ENCODE assay signal across 8 cellular contexts in genomic region chr16:89658221-89658879, GRCh38. TPM values are rescaled to one million over a fixed set of nuclear protein-coding genes. Genes with fewer than 3 reads are reported as not detected.
DNase-seq lines count a peak whose midpoint lies in the region; ATAC-seq and TF ChIP-seq lines count a peak whose summit lies in the region.

No MANE protein-coding gene starts in this region.

- ATAC-seq in GM21381 (IDR thresholded peaks at IDR 0.05; ENCODE audit: unreplicated experiment) = no peak

- H3K4me3 ChIP-seq in HUES64 (ENCODE audit: low read length) (peak overlapping the region; percentile 95), adipocyte (ENCODE audit: low read length) (peak overlapping the region; percentile 99), iPS-20b (ENCODE audit: low read length) (peak overlapping the region; percentile 99)

- H3K36me3 Mint-ChIP-seq in stimulated activated naive CD8-positive, alpha-beta T cell treated with anti-CD3 and anti-CD28 coated beads, Interleukin-15, Interleukin-2, amounts not matched to agents 100 ng/mL and 50 ng/mL, for 24 hours (ENCODE audit: low read depth) = peaks cover 33% of the 10 kb centered on the region

- no peak for TF ChIP-seq CTCF in GM10248 (IDR thresholded peaks at IDR 0.05; ENCODE audit: control extremely low read depth, extremely low read depth, low read depth, missing control alignments)

- peak; percentile 60 for DNase-seq in DMS53 (lab: John Stamatoyannopoulos, UW)
- DNase-seq in adipocyte (ENCODE audit: low read depth) = peak; percentile 57
- no peak for DNase-seq in SK-N-DZ (ENCODE audit: low spot score)
- no peak for DNase-seq in GM10248 (ENCODE audit: extremely low spot score)

- H3K27ac ChIP-seq in HUES64 (ENCODE audit: low read depth, low read length) = peak overlapping the region; percentile 38; the same call in 1 of the 2 replicates
- no peak overlapping the region for H3K27ac ChIP-seq in iPS-20b (ENCODE audit: low read length)

- H3K27ac Mint-ChIP-seq in stimulated activated naive CD8-positive, alpha-beta T cell treated with anti-CD3 and anti-CD28 coated beads, Interleukin-15, Interleukin-2, amounts not matched to agents 100 ng/mL and 50 ng/mL, for 24 hours = peak overlapping the region; percentile 87

- H3K9me3 ChIP-seq in HUES64 (ENCODE audit: insufficient read depth, low read depth, low read length) (no peaks in the 10 kb centered on the region), adipocyte (ENCODE audit: control insufficient read depth, low read length) (no peaks in the 10 kb centered on the region), iPS-20b (ENCODE audit: insufficient read depth, low read depth, low read length) (no peaks in the 10 kb centered on the region)

- POLR2A ChIA-PET in GM10248 (lab: Yijun Ruan, JAX) = interaction anchor here (0.6 kb wide), 1 partner anchor 25 kb away, joined by 4 read pairs; no protein-coding TSS in a partner anchor

- H3K4me1 Mint-ChIP-seq in stimulated activated naive CD8-positive, alpha-beta T cell treated with anti-CD3 and anti-CD28 coated beads, Interleukin-15, Interleukin-2, amounts not matched to agents 100 ng/mL and 50 ng/mL, for 24 hours (ENCODE audit: low read depth) = peaks cover 41% of the 10 kb centered on the region

- CTCF ChIA-PET in GM10248 (lab: Yijun Ruan, JAX) = interaction anchor here (0.8 to 2.2 kb wide), 6 partner anchors 10 to 43 kb away, joined by 3 to 8 read pairs (median 4); partner anchors contain the start of gene SPATA2L

- no peaks in the 10 kb centered on the region for H3K9me3 Mint-ChIP-seq in stimulated activated naive CD8-positive, alpha-beta T cell treated with anti-CD3 and anti-CD28 coated beads, Interleukin-15, Interleukin-2, amounts not matched to agents 100 ng/mL and 50 ng/mL, for 24 hours

- H3K9ac ChIP-seq in HUES64 (ENCODE audit: low read depth, low read length) = peak overlapping the region; percentile 89
- peak overlapping the region; percentile 96 for H3K9ac ChIP-seq in adipocyte (ENCODE audit: low read length)
- H3K9ac ChIP-seq in iPS-20b (ENCODE audit: low read depth, low read length) = peak overlapping the region; percentile 95

- no peaks in the 10 kb centered on the region for H3K27me3 ChIP-seq in HUES64 (ENCODE audit: insufficient read depth, low read length)
- H3K27me3 ChIP-seq in adipocyte (replicated peaks; ENCODE audit: control insufficient read depth, insufficient read depth, low read length) = no peaks in the 10 kb centered on the region
- H3K27me3 ChIP-seq in iPS-20b (ENCODE audit: insufficient read depth, low read length) = no peaks in the 10 kb centered on the region

- WGBS in HUES64 = 22% methylated on average over 27 of the region's 27 CpGs

- H3K36me3 ChIP-seq in HUES64 (ENCODE audit: insufficient read depth, low read length) (peaks cover 35% of the 10 kb centered on the region), adipocyte (ENCODE audit: control insufficient read depth, insufficient read depth, low read length, severe bottlenecking) (peaks cover 6% of the 10 kb centered on the region), iPS-20b (ENCODE audit: insufficient read depth, low read depth, low read length) (peaks cover 41% of the 10 kb centered on the region)

- H3K4me3 Mint-ChIP-seq in stimulated activated naive CD8-positive, alpha-beta T cell treated with anti-CD3 and anti-CD28 coated beads, Interleukin-15, Interleukin-2, amounts not matched to agents 100 ng/mL and 50 ng/mL, for 24 hours = peak overlapping the region; percentile 90

- H3K27me3 Mint-ChIP-seq in stimulated activated naive CD8-positive, alpha-beta T cell treated with anti-CD3 and anti-CD28 coated beads, Interleukin-15, Interleukin-2, amounts not matched to agents 100 ng/mL and 50 ng/mL, for 24 hours = no peaks in the 10 kb centered on the region

- no peaks in the 10 kb centered on the region for H3K4me1 ChIP-seq in HUES64 (ENCODE audit: insufficient read depth, low read length)
- H3K4me1 ChIP-seq in adipocyte (ENCODE audit: control insufficient read depth, insufficient read depth, low read length) = peaks cover 13% of the 10 kb centered on the region
- peaks cover 3% of the 10 kb centered on the region; the same call in 1 of the 2 replicates for H3K4me1 ChIP-seq in iPS-20b (ENCODE audit: insufficient read depth, low read length)

RNA-seq across cellular contexts. Expression of gene SPATA33, which starts 0.7 kb away (rescaled TPM):
- 14.7 TPM for polyA plus RNA-seq in HUES64 (2013, experiment 1 of 2)
- polyA plus RNA-seq in HUES64 (2013, experiment 2 of 2) = 18.6 TPM
- polyA plus RNA-seq in SK-N-DZ (2014; cell fraction: cytosol; rRNA removed) = 14.5 and 21.9 TPM in 2 replicates
- polyA plus RNA-seq in SK-N-DZ (2014; cell fraction: nucleus; rRNA removed) = 18.1 and 19.8 TPM in 2 replicates

RNA-seq across cellular contexts. Expression of gene CHMP1A, which starts 0.8 kb away (rescaled TPM):
- polyA plus RNA-seq in HUES64 (2013, experiment 1 of 2) = 42.9 TPM
- polyA plus RNA-seq in HUES64 (2013, experiment 2 of 2) = 41.2 TPM
- 119 and 120 TPM in 2 replicates for polyA plus RNA-seq in SK-N-DZ (2014; cell fraction: cytosol; rRNA removed)
- 140 and 162 TPM in 2 replicates for polyA plus RNA-seq in SK-N-DZ (2014; cell fraction: nucleus; rRNA removed)

RNA-seq across cellular contexts. Expression of gene CDK10, which starts 28.1 kb away (rescaled TPM):
- polyA plus RNA-seq in HUES64 (2013, experiment 1 of 2) = 48.4 TPM
- polyA plus RNA-seq in HUES64 (2013, experiment 2 of 2) = 54.0 TPM
- polyA plus RNA-seq in SK-N-DZ (2014; cell fraction: cytosol; rRNA removed) = 101 and 107 TPM in 2 replicates
- polyA plus RNA-seq in SK-N-DZ (2014; cell fraction: nucleus; rRNA removed) = 895 and 969 TPM in 2 replicates

RNA-seq across cellular contexts. Expression of gene SPATA2L, which starts 43.2 kb away (rescaled TPM):
- polyA plus RNA-seq in HUES64 (2013, experiment 1 of 2) = 5.8 TPM
- 5.8 TPM for polyA plus RNA-seq in HUES64 (2013, experiment 2 of 2)
- 12.8 and 13.3 TPM in 2 replicates for polyA plus RNA-seq in SK-N-DZ (2014; cell fraction: cytosol; rRNA removed)
- polyA plus RNA-seq in SK-N-DZ (2014; cell fraction: nucleus; rRNA removed) = 7.8 and 12.7 TPM in 2 replicates

RNA-seq across cellular contexts. Expression of gene DPEP1, which starts 44.9 kb away (rescaled TPM):
- 1.4 TPM for polyA plus RNA-seq in HUES64 (2013, experiment 1 of 2)
- 1.3 TPM for polyA plus RNA-seq in HUES64 (2013, experiment 2 of 2)
- polyA plus RNA-seq in SK-N-DZ (2014; cell fraction: cytosol; rRNA removed) = 0.59 and 1.1 TPM in 2 replicates
- 6.4 and 6.8 TPM in 2 replicates for polyA plus RNA-seq in SK-N-DZ (2014; cell fraction: nucleus; rRNA removed)

Comparison
In these comparisons a context has a peak if more than half of its experiments do, and no peak if none do; other contexts are left out.
1. DNase-seq: peak in DMS53 (single experiment) and adipocyte (single experiment); none in SK-N-DZ (single experiment) and GM10248 (single experiment).
2. Peak in every context shown above with its lines, with median percentiles within 50 percentile points of each other: H3K4me3 ChIP-seq and H3K9ac ChIP-seq.